ENCODE assay signal across 1 cellular context in genomic region chr5:68264024-68264956, GRCh38.
TF ChIP-seq lines count a peak whose summit lies in the region.

No MANE protein-coding gene starts in this region.

TF ChIP-seq in SK-N-SH, 30 proteins besides CTCF, POLR2A, EP300 and RAD21 (continued from another document):
- TF ChIP-seq TAF1 (IDR thresholded peaks at IDR 0.05; ENCODE audit: borderline replicate concordance, low read depth, low read length) (no peak), GATA2 (CRISPR knock-in tag; IDR thresholded peaks at IDR 0.05) (no peak), YY1 (IDR thresholded peaks at IDR 0.05; ENCODE audit: low read depth) (no peak), ELF1 (IDR thresholded peaks at IDR 0.05) (no peak), NRF1 (IDR thresholded peaks at IDR 0.05; ENCODE audit: low read depth, low read length) (no peak), USF2 (IDR thresholded peaks at IDR 0.05; ENCODE audit: borderline replicate concordance, low read depth, low read length) (no peak), CHD2 (IDR thresholded peaks at IDR 0.05; ENCODE audit: low read length, partially characterized antibody) (no peak), FOXM1 (IDR thresholded peaks at IDR 0.05; ENCODE audit: low read depth) (no peak), RXRA (IDR thresholded peaks at IDR 0.05; ENCODE audit: borderline replicate concordance, low read depth) (no peak), PBX3 (IDR thresholded peaks at IDR 0.05) (peak; percentile 81), EZH2phosphoT487 (IDR thresholded peaks at IDR 0.05; ENCODE audit: borderline replicate concordance, low read depth) (no peak), RCOR1 (IDR thresholded peaks at IDR 0.05; ENCODE audit: low read length) (no peak), USF1 (IDR thresholded peaks at IDR 0.05; ENCODE audit: borderline replicate concordance, low read depth) (no peak), FOSL2 (IDR thresholded peaks at IDR 0.05; ENCODE audit: borderline replicate concordance, low read depth) (no peak), POLR2AphosphoS5 (IDR thresholded peaks at IDR 0.05; ENCODE audit: low read depth, low read length) (no peak), NFIC (IDR thresholded peaks at IDR 0.05; ENCODE audit: borderline replicate concordance) (peak; percentile 65), SIN3A (IDR thresholded peaks at IDR 0.05; ENCODE audit: borderline replicate concordance, low read depth, low read length) (no peak), GABPA (IDR thresholded peaks at IDR 0.05; ENCODE audit: low read depth) (no peak), RFX5 (IDR thresholded peaks at IDR 0.05; ENCODE audit: low read length) (no peak)
- TF ChIP-seq, protein P1, sequence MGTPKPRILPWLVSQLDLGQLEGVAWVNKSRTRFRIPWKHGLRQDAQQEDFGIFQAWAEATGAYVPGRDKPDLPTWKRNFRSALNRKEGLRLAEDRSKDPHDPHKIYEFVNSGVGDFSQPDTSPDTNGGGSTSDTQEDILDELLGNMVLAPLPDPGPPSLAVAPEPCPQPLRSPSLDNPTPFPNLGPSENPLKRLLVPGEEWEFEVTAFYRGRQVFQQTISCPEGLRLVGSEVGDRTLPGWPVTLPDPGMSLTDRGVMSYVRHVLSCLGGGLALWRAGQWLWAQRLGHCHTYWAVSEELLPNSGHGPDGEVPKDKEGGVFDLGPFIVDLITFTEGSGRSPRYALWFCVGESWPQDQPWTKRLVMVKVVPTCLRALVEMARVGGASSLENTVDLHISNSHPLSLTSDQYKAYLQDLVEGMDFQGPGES (IDR thresholded peaks at IDR 0.05; ENCODE audit: low read depth, low read length) = no peak
TF ChIP-seq in SK-N-SH: peak in this region for 6.
